27 cellular contexts compared by ENCODE assay signal in the genomic region with DNA sequence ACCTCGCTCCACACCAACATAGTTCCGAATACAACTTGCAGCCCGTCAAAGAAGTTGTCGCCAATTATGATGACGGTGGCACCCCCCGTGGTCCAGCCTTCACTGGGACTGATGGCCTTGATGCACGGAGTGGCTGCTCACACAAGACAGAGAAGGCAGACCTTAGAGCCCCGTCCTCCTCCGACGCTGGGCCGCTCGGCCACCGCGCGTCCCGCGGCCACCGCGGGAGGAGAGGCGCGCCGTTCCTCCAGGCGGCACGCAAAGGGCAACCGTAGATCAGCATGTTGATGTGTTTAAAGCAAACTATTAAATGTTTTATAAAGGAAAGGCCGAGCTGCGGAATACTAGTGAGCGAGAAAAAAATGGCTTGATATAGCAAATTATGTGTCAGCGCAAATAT.
"Had no signal": no experiment of that assay in that cellular context is flagged by ENCODE, and none has a peak within 500 bp of the region (broad histone marks: within the 10 kb centered on the region; RNA-seq: fewer than 3 reads in every experiment).

No MANE protein-coding gene starts in this region.

- H3K4me1 ChIP-seq: left lung, suprapubic skin, tibial artery, upper lobe of right lung had no signal

- H3K9ac ChIP-seq: neural progenitor cell had no signal

- H3K27ac ChIP-seq: left lung, neural progenitor cell, ovary, right atrium auricular region, spleen, suprapubic skin, thoracic aorta, tibial artery, upper lobe of right lung had no signal

- ATAC-seq: left colon; left lung; natural killer cell; sciatic nerve; stimulated activated effector memory CD8-positive, alpha-beta T cell treated with anti-CD3 and anti-CD28 coated beads, Interleukin-12 subunit alpha, Interleukin-12 subunit beta, amount 100 ng/mL, for 72 hours; upper lobe of right lung had no signal

- DNase-seq: hypothalamus; immature natural killer cell; kidney; left colon; left lung; mesendoderm; naive B cell; natural killer cell; nephron progenitor cell; ovary; small intestine; spleen; stimulated activated CD4-positive, alpha-beta T cell treated with anti-CD3 and anti-CD28 coated beads, Interleukin-4, amount 100 ng/mL, for 24 hours; stimulated activated naive CD4-positive, alpha-beta T cell; tibial artery; trophoblast cell; upper lobe of right lung had no signal

- H3K9me3 Mint-ChIP-seq: immature natural killer cell; mesothelial cell of epicardium; naive B cell; natural killer cell; nephron progenitor cell; neural progenitor cell; stimulated activated effector memory CD8-positive, alpha-beta T cell treated with anti-CD3 and anti-CD28 coated beads, Interleukin-12 subunit alpha, Interleukin-12 subunit beta, amount 100 ng/mL, for 72 hours; stimulated activated naive CD8-positive, alpha-beta T cell treated with anti-CD3 and anti-CD28 coated beads, Interleukin-15, Interleukin-2, amounts not matched to agents 100 ng/mL and 50 ng/mL, for 24 hours had no signal

- H3K36me3 ChIP-seq: left lung, neural progenitor cell, ovary, spleen, suprapubic skin, thoracic aorta, upper lobe of right lung had no signal

- H3K4me3 Mint-ChIP-seq: immature natural killer cell; mesothelial cell of epicardium; naive B cell; natural killer cell; nephron progenitor cell; neural progenitor cell; stimulated activated effector memory CD8-positive, alpha-beta T cell treated with anti-CD3 and anti-CD28 coated beads, Interleukin-12 subunit alpha, Interleukin-12 subunit beta, amount 100 ng/mL, for 72 hours; stimulated activated naive CD8-positive, alpha-beta T cell treated with anti-CD3 and anti-CD28 coated beads, Interleukin-15, Interleukin-2, amounts not matched to agents 100 ng/mL and 50 ng/mL, for 24 hours had no signal

- H3K36me3 Mint-ChIP-seq: immature natural killer cell; mesothelial cell of epicardium; naive B cell; natural killer cell; stimulated activated effector memory CD8-positive, alpha-beta T cell treated with anti-CD3 and anti-CD28 coated beads, Interleukin-12 subunit alpha, Interleukin-12 subunit beta, amount 100 ng/mL, for 72 hours had no signal

- H3K4me3 ChIP-seq: left lung, lung, neural progenitor cell, ovary, right atrium auricular region, spleen, suprapubic skin, thoracic aorta, tibial artery, upper lobe of right lung had no signal

- H3K27ac Mint-ChIP-seq: immature natural killer cell; mesothelial cell of epicardium; natural killer cell; progenitor cell of endocrine pancreas; stimulated activated effector memory CD8-positive, alpha-beta T cell treated with anti-CD3 and anti-CD28 coated beads, Interleukin-12 subunit alpha, Interleukin-12 subunit beta, amount 100 ng/mL, for 72 hours; stimulated activated naive CD8-positive, alpha-beta T cell treated with anti-CD3 and anti-CD28 coated beads, Interleukin-15, Interleukin-2, amounts not matched to agents 100 ng/mL and 50 ng/mL, for 24 hours had no signal

- H3K4me2 ChIP-seq: neural progenitor cell had no signal

- H3K27me3 ChIP-seq: neural progenitor cell, ovary, right atrium auricular region, suprapubic skin, tibial artery, upper lobe of right lung had no signal

- H3K9me3 ChIP-seq: left lung, ovary, right atrium auricular region, spleen, suprapubic skin, thoracic aorta, tibial artery, upper lobe of right lung had no signal

- H3K4me1 Mint-ChIP-seq: stimulated activated effector memory CD8-positive, alpha-beta T cell treated with anti-CD3 and anti-CD28 coated beads, Interleukin-12 subunit alpha, Interleukin-12 subunit beta, amount 100 ng/mL, for 72 hours had no signal
